ENCODE assay signal across 10 cellular contexts in genomic region chr6:169162968-169163903, GRCh38.
DNase-seq lines count a peak whose midpoint lies in the region; ATAC-seq and TF ChIP-seq lines count a peak whose summit lies in the region.
"Had no signal": no experiment of that assay in that cellular context is flagged by ENCODE, and none has a peak within 500 bp of the region (broad histone marks: within the 10 kb centered on the region; RNA-seq: fewer than 3 reads in every experiment).

No MANE protein-coding gene starts in this region.

- H3K36me3 ChIP-seq in SK-N-SH (replicated peaks in 1 of 2; ENCODE audit: control insufficient read depth in 1 of 2, insufficient read depth in 2 of 2, low read length in 1 of 2) (no peaks in the 10 kb centered on the region), smooth muscle cell (ENCODE audit: low read depth) (no peaks in the 10 kb centered on the region)

- H4K5ac ChIP-seq in H9 (ENCODE audit: insufficient read length, low read depth, low read length), result no peak overlapping the region

- ATAC-seq in HG03520 (IDR thresholded peaks at IDR 0.05; ENCODE audit: unreplicated experiment), result no peak
- ATAC-seq: GM23338 had no signal

- DNase-seq in H9 (peak; percentile 16), SK-N-SH (peak; percentile 22), fibroblast of villous mesenchyme (ENCODE audit: low read depth) (peak; percentile 93), smooth muscle cell (lab: John Stamatoyannopoulos, UW; ENCODE audit: unreplicated experiment) (no peak), NCI-H82 treated with DMSO at 0.1 percent for 48 hours (lab: John Stamatoyannopoulos, UW; ENCODE audit: unreplicated experiment) (no peak)
- DNase-seq in central memory CD4-positive, alpha-beta T cell, result no peak
- DNase-seq: cerebellar nuclear complex had no signal

- WGBS in H9 (ENCODE audit: extremely low coverage, insufficient read length, low lambda C conversion rate), result no CpG with 5 or more reads among the region's 11 CpGs
- 61% methylated on average over 9 of the region's 11 CpGs for WGBS in SK-N-SH (ENCODE audit: low lambda C conversion rate)
- 71% methylated on average over 10 of the region's 11 CpGs for WGBS in smooth muscle cell (ENCODE audit: low lambda C conversion rate)

- peaks cover 3% of the 10 kb centered on the region; the same call in 1 of the 2 replicates for H3K27me3 Mint-ChIP-seq in H9 (ENCODE audit: low read depth)

- CTCF ChIA-PET in SK-N-SH (lab: Yijun Ruan, JAX), result no interaction called here

- H3K56ac ChIP-seq in H9 (ENCODE audit: insufficient read length, low read depth, low read length), result no peak overlapping the region

- no peak for TF ChIP-seq RAD21 in SK-N-SH (IDR thresholded peaks at IDR 0.05; ENCODE audit: low read length)

- peaks cover 10 to 14% of the 10 kb centered on the region in 2 experiments; a peak in 3 of 5 replicates for H3K9me3 Mint-ChIP-seq in H9

- H3K27ac Mint-ChIP-seq in H9, result no peak overlapping the region

- no peak overlapping the region for H3K4me2 ChIP-seq in H9 (ENCODE audit: insufficient read depth, insufficient read length, low read length)
- no peak overlapping the region for H3K4me2 ChIP-seq in SK-N-SH
- peak overlapping the region; percentile 29 for H3K4me2 ChIP-seq in smooth muscle cell
- H3K4me2 ChIP-seq: GM23338, PC-9 had no signal

- no peak for TF ChIP-seq EP300 in SK-N-SH (IDR thresholded peaks at IDR 0.05; ENCODE audit: borderline replicate concordance in 1 of 2, low read depth in 1 of 2, low read length in 1 of 2)

- H4K91ac ChIP-seq in H9 (ENCODE audit: insufficient read length, low read depth, low read length), result no peak overlapping the region

- H3F3A ChIP-seq in SK-N-SH (replicated peaks; ENCODE audit: insufficient read depth) (no peaks in the 10 kb centered on the region), smooth muscle cell (ENCODE audit: low read depth) (peaks cover 3% of the 10 kb centered on the region)

- H4K20me1 ChIP-seq in H9 (ENCODE audit: control insufficient read depth, insufficient read depth, insufficient read length) (no peaks in the 10 kb centered on the region), SK-N-SH (ENCODE audit: insufficient read depth) (no peaks in the 10 kb centered on the region), smooth muscle cell (ENCODE audit: low read depth) (no peaks in the 10 kb centered on the region)

- no peak overlapping the region for H2BK15ac ChIP-seq in H9 (ENCODE audit: low read depth, low read length)

- no peak for TF ChIP-seq CTCF in H9 (conservative IDR thresholded peaks at IDR 0.05)
- TF ChIP-seq CTCF in SK-N-SH (IDR thresholded peaks at IDR 0.05), result no peak
- no peak for TF ChIP-seq CTCF in fibroblast of villous mesenchyme (IDR thresholded peaks at IDR 0.05; ENCODE audit: insufficient read depth, low read depth, low read length)
- TF ChIP-seq CTCF in smooth muscle cell (IDR thresholded peaks at IDR 0.05; ENCODE audit: borderline replicate concordance, insufficient read depth, poor library complexity, severe bottlenecking), result no peak

- no peaks in the 10 kb centered on the region for H3K23me2 ChIP-seq in H9 (ENCODE audit: insufficient read length, low read depth, low read length, poor library complexity, severe bottlenecking)

- H2BK20ac ChIP-seq in H9 (ENCODE audit: low read depth, low read length, poor library complexity, severe bottlenecking), result no peak overlapping the region

- H3K79me2 ChIP-seq in H9 (ENCODE audit: insufficient read depth, low read length), result no peaks in the 10 kb centered on the region
- no peaks in the 10 kb centered on the region for H3K79me2 ChIP-seq in SK-N-SH (ENCODE audit: insufficient read depth)
- no peaks in the 10 kb centered on the region for H3K79me2 ChIP-seq in smooth muscle cell (ENCODE audit: low read depth)

- H3K4me1 Mint-ChIP-seq in H9, result no peaks in the 10 kb centered on the region; a peak in 1 of 4 replicates
- H3K4me1 Mint-ChIP-seq: GM23338 had no signal

- H3K23ac ChIP-seq in H9 (ENCODE audit: insufficient read length, low read depth, low read length), result no peak overlapping the region

- H3K4ac ChIP-seq in H9 (ENCODE audit: low read depth, low read length), result no peak overlapping the region

- no peak overlapping the region for H3K4me3 Mint-ChIP-seq in H9
- H3K4me3 Mint-ChIP-seq: GM23338 had no signal

- H3K27me3 ChIP-seq in H9 (ENCODE audit: insufficient read depth, low read length) (no peaks in the 10 kb centered on the region), SK-N-SH (ENCODE audit: insufficient read depth) (no peaks in the 10 kb centered on the region), smooth muscle cell (ENCODE audit: low read depth) (no peaks in the 10 kb centered on the region)

- no peak overlapping the region for H2BK120ac ChIP-seq in H9 (ENCODE audit: low read depth, low read length, poor library complexity, severe bottlenecking)

- no peak overlapping the region for H2BK5ac ChIP-seq in H9 (ENCODE audit: insufficient read length, low read length)

- POLR2A ChIA-PET in SK-N-SH (lab: Yijun Ruan, JAX), result no interaction called here

- no peak overlapping the region for H3K27ac ChIP-seq in H9 (ENCODE audit: insufficient read length, low read depth, low read length)
- H3K27ac ChIP-seq in SK-N-SH (ENCODE audit: low read depth in 2 of 2, low read length in 1 of 2), result peak overlapping the region in 1 of 2 experiments; percentile 58; a peak in 2 of 4 replicates
- peak overlapping the region; percentile 69 for H3K27ac ChIP-seq in smooth muscle cell (ENCODE audit: low read depth)
- H3K27ac ChIP-seq: PC-9 had no signal

- no peak overlapping the region for H4K8ac ChIP-seq in H9 (replicated peaks; ENCODE audit: insufficient read length, low read depth, low read length)

- no peak overlapping the region for H2AK5ac ChIP-seq in H9 (ENCODE audit: insufficient read length, low read length)

- H2AFZ ChIP-seq in H9 (ENCODE audit: low read length) (no peak overlapping the region), SK-N-SH (ENCODE audit: low read depth) (no peak overlapping the region), smooth muscle cell (ENCODE audit: low read depth) (no peak overlapping the region)
- H2AFZ ChIP-seq: GM23338, PC-9 had no signal

- H3K4me3 ChIP-seq in SK-N-SH (ENCODE audit: low read depth in 2 of 2, low read length in 1 of 2), result no peak overlapping the region
- H3K4me3 ChIP-seq in fibroblast of villous mesenchyme (ENCODE audit: low read depth, low read length), result no peak overlapping the region
- H3K4me3 ChIP-seq in smooth muscle cell, result no peak overlapping the region
- H3K4me3 ChIP-seq: GM23338, PC-9 had no signal

- no peak overlapping the region for H3K14ac ChIP-seq in H9 (ENCODE audit: insufficient read depth, low read length)

- no peak overlapping the region for H3T11ph ChIP-seq in H9 (ENCODE audit: low read length)

- H3K4me1 ChIP-seq in H9 (ENCODE audit: insufficient read depth, low read length) (no peaks in the 10 kb centered on the region), SK-N-SH (ENCODE audit: control insufficient read depth in 1 of 2, insufficient read depth in 2 of 2, low read depth in 1 of 2, low read length in 1 of 2) (no peaks in the 10 kb centered on the region; a peak in 2 of 4 replicates), smooth muscle cell (ENCODE audit: low read depth) (no peaks in the 10 kb centered on the region)

- no peak overlapping the region for H3K18ac ChIP-seq in H9 (ENCODE audit: insufficient read length, low read depth, low read length)

- peaks cover 0 to 5% (median 0%) of the 10 kb centered on the region in 3 experiments; a peak in 2 of 7 replicates for H3K36me3 Mint-ChIP-seq in H9 (ENCODE audit: insufficient read depth in 1 of 3, low read depth in 3 of 3)

- no peaks in the 10 kb centered on the region for H3K9me2 ChIP-seq in SK-N-SH

- H3K9ac ChIP-seq in H9 (ENCODE audit: extremely low read depth, insufficient read length, low read length), result no peak overlapping the region
- no peak overlapping the region; the same call in 1 of the 2 replicates for H3K9ac ChIP-seq in SK-N-SH
- peak overlapping the region; percentile 49 for H3K9ac ChIP-seq in smooth muscle cell (ENCODE audit: low read depth)

- no peaks in the 10 kb centered on the region for H3K9me3 ChIP-seq in H9 (ENCODE audit: control insufficient read depth, low read depth, low read length)
- no peaks in the 10 kb centered on the region for H3K9me3 ChIP-seq in SK-N-SH
- H3K9me3 ChIP-seq in smooth muscle cell (replicated peaks; ENCODE audit: low read depth), result no peaks in the 10 kb centered on the region

- no peak overlapping the region for H2BK12ac ChIP-seq in H9 (ENCODE audit: insufficient read length, low read depth, low read length)

- H3K79me1 ChIP-seq in H9 (ENCODE audit: insufficient read depth, low read depth, low read length, poor library complexity, severe bottlenecking), result no peaks in the 10 kb centered on the region

TF ChIP-seq in SK-N-SH, 30 proteins besides CTCF, POLR2A, EP300 and RAD21:
- TF ChIP-seq SIN3A (IDR thresholded peaks at IDR 0.05; ENCODE audit: borderline replicate concordance, low read depth, low read length) (0 out of 2 replicates have a peak, but pooled peaks have one; percentile 28), FOSL2 (IDR thresholded peaks at IDR 0.05; ENCODE audit: borderline replicate concordance, low read depth) (peak; percentile 32; the same call in 1 of the 2 replicates), MAX (IDR thresholded peaks at IDR 0.05; ENCODE audit: low read depth) (peak; percentile 81), GABPA (IDR thresholded peaks at IDR 0.05; ENCODE audit: low read depth) (no peak)

Comparison
In these comparisons a context has a peak if more than half of its experiments do, and no peak if none do; other contexts are left out.
1. DNase-seq: peak in H9 (single experiment), SK-N-SH (single experiment) and fibroblast of villous mesenchyme (single experiment); none in smooth muscle cell (single experiment), central memory CD4-positive, alpha-beta T cell (single experiment) and NCI-H82 treated with DMSO at 0.1 percent for 48 hours (single experiment).